ENCODE assay signal across 9 cellular contexts in the genomic region with DNA sequence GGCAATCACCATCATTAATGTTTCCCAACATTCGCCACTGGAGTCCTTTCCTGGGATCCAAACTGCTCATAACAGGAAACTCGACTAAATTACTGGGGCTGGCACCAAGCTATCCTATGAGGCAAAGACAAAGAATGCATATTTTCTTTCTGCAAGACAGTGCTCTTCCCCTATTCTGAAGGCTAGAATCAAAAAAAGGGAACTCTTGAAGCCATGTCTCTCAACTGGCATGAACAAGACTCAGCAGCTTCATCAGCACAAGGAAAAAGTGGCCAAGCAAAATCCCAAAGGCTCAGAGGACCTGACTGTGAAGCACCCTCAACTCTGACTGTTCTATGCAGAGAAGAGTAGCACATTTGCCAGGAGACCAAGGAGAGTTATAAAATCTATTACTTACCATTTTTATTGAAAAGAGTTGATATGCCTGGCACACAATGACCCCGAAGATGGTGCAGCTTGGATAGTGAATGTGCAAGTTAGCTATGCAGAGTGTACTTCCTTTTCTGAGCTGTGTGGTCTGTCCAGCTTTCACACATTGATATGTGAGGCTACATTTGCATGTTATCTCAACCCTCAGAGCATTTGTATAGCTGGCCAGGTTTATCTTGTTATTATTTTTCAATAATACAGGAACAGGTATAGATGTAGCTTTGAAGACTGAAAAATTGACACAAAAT.
DNase-seq lines count a peak whose midpoint lies in the region; ATAC-seq lines count a peak whose summit lies in the region.
"Had no signal": no experiment of that assay in that cellular context is flagged by ENCODE, and none has a peak within 500 bp of the region (broad histone marks: within the 10 kb centered on the region; RNA-seq: fewer than 3 reads in every experiment).

No MANE protein-coding gene starts in this region.

- no peaks in the 10 kb centered on the region for H3K9me3 Mint-ChIP-seq in stimulated activated naive CD8-positive, alpha-beta T cell treated with anti-CD3 and anti-CD28 coated beads, Interleukin-15, Interleukin-2, amounts not matched to agents 100 ng/mL and 50 ng/mL, for 24 hours

- H3K27me3 Mint-ChIP-seq in stimulated activated naive CD8-positive, alpha-beta T cell treated with anti-CD3 and anti-CD28 coated beads, Interleukin-15, Interleukin-2, amounts not matched to agents 100 ng/mL and 50 ng/mL, for 24 hours: no peaks in the 10 kb centered on the region

- peak overlapping the region; percentile 59 for H3K4me3 Mint-ChIP-seq in stimulated activated naive CD8-positive, alpha-beta T cell treated with anti-CD3 and anti-CD28 coated beads, Interleukin-15, Interleukin-2, amounts not matched to agents 100 ng/mL and 50 ng/mL, for 24 hours

- H3K36me3 Mint-ChIP-seq in stimulated activated naive CD8-positive, alpha-beta T cell treated with anti-CD3 and anti-CD28 coated beads, Interleukin-15, Interleukin-2, amounts not matched to agents 100 ng/mL and 50 ng/mL, for 24 hours (ENCODE audit: low read depth): no peaks in the 10 kb centered on the region

- DNase-seq in stimulated activated naive CD8-positive, alpha-beta T cell treated with anti-CD3 and anti-CD28 coated beads, Interleukin-15, Interleukin-2, amounts not matched to agents 100 U/mL and 50 U/mL, for 24 hours: no peak
- DNase-seq in UCSD-AML1 (lab: John Stamatoyannopoulos, UW; ENCODE audit: unreplicated experiment): peak; percentile 34
- no peak for DNase-seq in T1000 (lab: John Stamatoyannopoulos, UW)
- no peak for DNase-seq in NCI-H2081 (lab: John Stamatoyannopoulos, UW)
- DNase-seq in RPMI8226: no peak
- DNase-seq in NCI-H187 treated with DMSO at 0.1 percent for 48 hours (lab: John Stamatoyannopoulos, UW): no peak
- DNase-seq: dorsolateral prefrontal cortex had no signal

- H3K27ac Mint-ChIP-seq in stimulated activated naive CD8-positive, alpha-beta T cell treated with anti-CD3 and anti-CD28 coated beads, Interleukin-15, Interleukin-2, amounts not matched to agents 100 ng/mL and 50 ng/mL, for 24 hours: peak overlapping the region; percentile 51

- H3K4me1 Mint-ChIP-seq in stimulated activated naive CD8-positive, alpha-beta T cell treated with anti-CD3 and anti-CD28 coated beads, Interleukin-15, Interleukin-2, amounts not matched to agents 100 ng/mL and 50 ng/mL, for 24 hours (ENCODE audit: low read depth): peaks cover 44% of the 10 kb centered on the region

- ATAC-seq in stimulated activated naive CD8-positive, alpha-beta T cell treated with anti-CD3 and anti-CD28 coated beads, Interleukin-15, Interleukin-2, amounts not matched to agents 100 U/mL and 50 U/mL, for 24 hours: no peak
- peak; percentile 75 for ATAC-seq in HG03139 (IDR thresholded peaks at IDR 0.05; ENCODE audit: unreplicated experiment)
